ENCODE assay signal across 1 cellular context in the genomic region with DNA sequence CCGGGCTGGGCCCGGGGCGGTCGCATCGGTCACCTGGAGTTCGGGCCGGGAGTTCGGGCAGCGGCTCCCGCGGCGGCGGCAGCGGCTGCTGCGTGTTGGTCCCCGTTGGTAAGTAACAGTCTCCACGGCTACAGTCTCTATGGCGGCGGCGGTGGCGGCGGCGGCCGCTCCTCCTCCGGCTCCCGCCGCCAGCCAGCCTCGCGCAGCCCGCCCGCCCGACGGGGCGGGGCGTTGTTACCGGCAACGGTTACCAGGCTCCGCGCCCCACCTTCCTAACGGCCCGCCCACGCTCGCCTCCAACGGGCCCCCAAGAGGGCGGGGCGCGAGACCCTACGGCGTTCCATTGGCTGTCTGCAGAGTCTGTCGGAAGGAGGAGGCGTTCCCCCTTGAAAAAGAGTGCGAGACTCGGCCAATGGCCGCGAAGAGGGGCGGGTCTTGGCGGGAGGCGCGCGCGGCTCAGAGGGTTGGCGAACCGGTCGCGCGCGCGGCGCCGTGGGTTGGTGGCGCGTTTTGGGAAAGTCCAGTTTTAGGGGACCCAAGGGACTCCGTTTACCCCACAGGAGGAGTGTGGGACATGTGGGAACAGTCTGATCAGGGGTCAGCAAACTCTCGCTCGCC.
A peak's percentile ranks its signal among the peaks of the same experiment; 100 is the strongest.
TF ChIP-seq lines count a peak whose summit lies in the region.

A gene (minus strand): TSS at position 141 of the 618 bp plus-strand sequence. CDS start 63,004 bp downstream, outside the sequence.

TF ChIP-seq in GM12878, 131 proteins besides CTCF, POLR2A, EP300 and RAD21 (continued from another document and continues in another):
- TF ChIP-seq, protein P1, sequence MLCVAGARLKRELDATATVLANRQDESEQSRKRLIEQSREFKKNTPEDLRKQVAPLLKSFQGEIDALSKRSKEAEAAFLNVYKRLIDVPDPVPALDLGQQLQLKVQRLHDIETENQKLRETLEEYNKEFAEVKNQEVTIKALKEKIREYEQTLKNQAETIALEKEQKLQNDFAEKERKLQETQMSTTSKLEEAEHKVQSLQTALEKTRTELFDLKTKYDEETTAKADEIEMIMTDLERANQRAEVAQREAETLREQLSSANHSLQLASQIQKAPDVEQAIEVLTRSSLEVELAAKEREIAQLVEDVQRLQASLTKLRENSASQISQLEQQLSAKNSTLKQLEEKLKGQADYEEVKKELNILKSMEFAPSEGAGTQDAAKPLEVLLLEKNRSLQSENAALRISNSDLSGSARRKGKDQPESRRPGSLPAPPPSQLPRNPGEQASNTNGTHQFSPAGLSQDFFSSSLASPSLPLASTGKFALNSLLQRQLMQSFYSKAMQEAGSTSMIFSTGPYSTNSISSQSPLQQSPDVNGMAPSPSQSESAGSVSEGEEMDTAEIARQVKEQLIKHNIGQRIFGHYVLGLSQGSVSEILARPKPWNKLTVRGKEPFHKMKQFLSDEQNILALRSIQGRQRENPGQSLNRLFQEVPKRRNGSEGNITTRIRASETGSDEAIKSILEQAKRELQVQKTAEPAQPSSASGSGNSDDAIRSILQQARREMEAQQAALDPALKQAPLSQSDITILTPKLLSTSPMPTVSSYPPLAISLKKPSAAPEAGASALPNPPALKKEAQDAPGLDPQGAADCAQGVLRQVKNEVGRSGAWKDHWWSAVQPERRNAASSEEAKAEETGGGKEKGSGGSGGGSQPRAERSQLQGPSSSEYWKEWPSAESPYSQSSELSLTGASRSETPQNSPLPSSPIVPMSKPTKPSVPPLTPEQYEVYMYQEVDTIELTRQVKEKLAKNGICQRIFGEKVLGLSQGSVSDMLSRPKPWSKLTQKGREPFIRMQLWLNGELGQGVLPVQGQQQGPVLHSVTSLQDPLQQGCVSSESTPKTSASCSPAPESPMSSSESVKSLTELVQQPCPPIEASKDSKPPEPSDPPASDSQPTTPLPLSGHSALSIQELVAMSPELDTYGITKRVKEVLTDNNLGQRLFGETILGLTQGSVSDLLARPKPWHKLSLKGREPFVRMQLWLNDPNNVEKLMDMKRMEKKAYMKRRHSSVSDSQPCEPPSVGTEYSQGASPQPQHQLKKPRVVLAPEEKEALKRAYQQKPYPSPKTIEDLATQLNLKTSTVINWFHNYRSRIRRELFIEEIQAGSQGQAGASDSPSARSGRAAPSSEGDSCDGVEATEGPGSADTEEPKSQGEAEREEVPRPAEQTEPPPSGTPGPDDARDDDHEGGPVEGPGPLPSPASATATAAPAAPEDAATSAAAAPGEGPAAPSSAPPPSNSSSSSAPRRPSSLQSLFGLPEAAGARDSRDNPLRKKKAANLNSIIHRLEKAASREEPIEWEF (IDR thresholded peaks at IDR 0.05; ENCODE audit: insufficient replicate concordance, low read depth, low read length): no peak
- peak; percentile 61; the same call in 1 of the 2 replicates for TF ChIP-seq CREB1 (IDR thresholded peaks at IDR 0.05; ENCODE audit: low read depth)
- 0 out of 4 replicates have a peak, but pooled peaks of 1 of the 2 experiments have one; percentile 12 for TF ChIP-seq IKZF2 (IDR thresholded peaks at IDR 0.05)
- TF ChIP-seq IRF4 (IDR thresholded peaks at IDR 0.05; ENCODE audit: low read depth, low read length): no peak
- peak; percentile 99 for TF ChIP-seq DPF2 (IDR thresholded peaks at IDR 0.05)
- peak in 1 of 2 experiments; percentile 40; a peak in 1 of 4 replicates for TF ChIP-seq BHLHE40 (IDR thresholded peaks at IDR 0.05; ENCODE audit: borderline replicate concordance in 1 of 2, low read depth in 2 of 2, low read length in 1 of 2)
- no peak for TF ChIP-seq NR2F1 (conservative IDR thresholded peaks at IDR 0.05)
- TF ChIP-seq EGR1 (IDR thresholded peaks at IDR 0.05; ENCODE audit: borderline replicate concordance in 1 of 2, low read depth in 2 of 2, low read length in 2 of 2): peak; percentile 55 to 98
- peak; percentile 93 for TF ChIP-seq LARP7 (IDR thresholded peaks at IDR 0.05)
- TF ChIP-seq SIX5 (IDR thresholded peaks at IDR 0.05; ENCODE audit: low read depth, low read length, severe bottlenecking): no peak
- peak; percentile 63; the same call in 1 of the 2 replicates for TF ChIP-seq CREM (IDR thresholded peaks at IDR 0.05; ENCODE audit: low read depth)
- TF ChIP-seq MYB (IDR thresholded peaks at IDR 0.05; ENCODE audit: borderline replicate concordance, low read depth, low read length): no peak
- TF ChIP-seq IKZF1 (conservative IDR thresholded peaks at IDR 0.05): peak; percentile 54
- no peak for TF ChIP-seq STAT3 (IDR thresholded peaks at IDR 0.05; ENCODE audit: low read depth, low read length)
- peak; percentile 40; the same call in 1 of the 2 replicates for TF ChIP-seq NRF1 (conservative IDR thresholded peaks at IDR 0.05; ENCODE audit: low read depth, low read length)
- TF ChIP-seq, protein P2, sequence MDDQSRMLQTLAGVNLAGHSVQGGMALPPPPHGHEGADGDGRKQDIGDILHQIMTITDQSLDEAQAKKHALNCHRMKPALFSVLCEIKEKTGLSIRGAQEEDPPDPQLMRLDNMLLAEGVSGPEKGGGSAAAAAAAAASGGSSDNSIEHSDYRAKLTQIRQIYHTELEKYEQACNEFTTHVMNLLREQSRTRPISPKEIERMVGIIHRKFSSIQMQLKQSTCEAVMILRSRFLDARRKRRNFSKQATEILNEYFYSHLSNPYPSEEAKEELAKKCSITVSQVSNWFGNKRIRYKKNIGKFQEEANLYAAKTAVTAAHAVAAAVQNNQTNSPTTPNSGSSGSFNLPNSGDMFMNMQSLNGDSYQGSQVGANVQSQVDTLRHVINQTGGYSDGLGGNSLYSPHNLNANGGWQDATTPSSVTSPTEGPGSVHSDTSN (IDR thresholded peaks at IDR 0.05; ENCODE audit: insufficient replicate concordance, low read depth, low read length): peak; percentile 98
- TF ChIP-seq SP1 (IDR thresholded peaks at IDR 0.05; ENCODE audit: low read depth, low read length): peak; percentile 98
- peak; percentile 85 for TF ChIP-seq ZNF207 (IDR thresholded peaks at IDR 0.05; ENCODE audit: borderline replicate concordance)
- no peak for TF ChIP-seq GABPA (IDR thresholded peaks at IDR 0.05; ENCODE audit: low read depth)
- TF ChIP-seq EZH2 (IDR thresholded peaks at IDR 0.05; ENCODE audit: borderline replicate concordance, control insufficient read depth, low read depth, low read length): no peak
- TF ChIP-seq SIN3A (IDR thresholded peaks at IDR 0.05; ENCODE audit: low read depth, low read length): 0 out of 2 replicates have a peak, but pooled peaks have one; percentile 48
- TF ChIP-seq RAD51 (IDR thresholded peaks at IDR 0.05): no peak
- no peak for TF ChIP-seq NFIC (IDR thresholded peaks at IDR 0.05; ENCODE audit: low read depth, low read length)
- TF ChIP-seq, protein P3, sequence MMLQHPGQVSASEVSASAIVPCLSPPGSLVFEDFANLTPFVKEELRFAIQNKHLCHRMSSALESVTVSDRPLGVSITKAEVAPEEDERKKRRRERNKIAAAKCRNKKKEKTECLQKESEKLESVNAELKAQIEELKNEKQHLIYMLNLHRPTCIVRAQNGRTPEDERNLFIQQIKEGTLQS (IDR thresholded peaks at IDR 0.05; ENCODE audit: borderline replicate concordance, extremely low read depth, low read depth, low read length): no peak
- TF ChIP-seq POLR2AphosphoS5 (IDR thresholded peaks at IDR 0.05; ENCODE audit: low read length): 0 out of 2 replicates have a peak, but pooled peaks have one; percentile 23
- TF ChIP-seq CBX3 (IDR thresholded peaks at IDR 0.05; ENCODE audit: borderline replicate concordance, low read depth): no peak
- peak; percentile 90; the same call in 1 of the 2 replicates for TF ChIP-seq RB1 (IDR thresholded peaks at IDR 0.05; ENCODE audit: borderline replicate concordance)
- TF ChIP-seq STAT1 (conservative IDR thresholded peaks at IDR 0.05): no peak; the same call in 1 of the 2 replicates
- peak; percentile 60 for TF ChIP-seq FOS (IDR thresholded peaks at IDR 0.05; ENCODE audit: borderline replicate concordance, extremely low read depth, insufficient read length)
- TF ChIP-seq TARDBP (IDR thresholded peaks at IDR 0.05; ENCODE audit: borderline replicate concordance): no peak
- TF ChIP-seq ZNF217 (IDR thresholded peaks at IDR 0.05): no peak
- TF ChIP-seq SREBF1 (IDR thresholded peaks at IDR 0.05; ENCODE audit: low read length): no peak
- TF ChIP-seq, protein P4, sequence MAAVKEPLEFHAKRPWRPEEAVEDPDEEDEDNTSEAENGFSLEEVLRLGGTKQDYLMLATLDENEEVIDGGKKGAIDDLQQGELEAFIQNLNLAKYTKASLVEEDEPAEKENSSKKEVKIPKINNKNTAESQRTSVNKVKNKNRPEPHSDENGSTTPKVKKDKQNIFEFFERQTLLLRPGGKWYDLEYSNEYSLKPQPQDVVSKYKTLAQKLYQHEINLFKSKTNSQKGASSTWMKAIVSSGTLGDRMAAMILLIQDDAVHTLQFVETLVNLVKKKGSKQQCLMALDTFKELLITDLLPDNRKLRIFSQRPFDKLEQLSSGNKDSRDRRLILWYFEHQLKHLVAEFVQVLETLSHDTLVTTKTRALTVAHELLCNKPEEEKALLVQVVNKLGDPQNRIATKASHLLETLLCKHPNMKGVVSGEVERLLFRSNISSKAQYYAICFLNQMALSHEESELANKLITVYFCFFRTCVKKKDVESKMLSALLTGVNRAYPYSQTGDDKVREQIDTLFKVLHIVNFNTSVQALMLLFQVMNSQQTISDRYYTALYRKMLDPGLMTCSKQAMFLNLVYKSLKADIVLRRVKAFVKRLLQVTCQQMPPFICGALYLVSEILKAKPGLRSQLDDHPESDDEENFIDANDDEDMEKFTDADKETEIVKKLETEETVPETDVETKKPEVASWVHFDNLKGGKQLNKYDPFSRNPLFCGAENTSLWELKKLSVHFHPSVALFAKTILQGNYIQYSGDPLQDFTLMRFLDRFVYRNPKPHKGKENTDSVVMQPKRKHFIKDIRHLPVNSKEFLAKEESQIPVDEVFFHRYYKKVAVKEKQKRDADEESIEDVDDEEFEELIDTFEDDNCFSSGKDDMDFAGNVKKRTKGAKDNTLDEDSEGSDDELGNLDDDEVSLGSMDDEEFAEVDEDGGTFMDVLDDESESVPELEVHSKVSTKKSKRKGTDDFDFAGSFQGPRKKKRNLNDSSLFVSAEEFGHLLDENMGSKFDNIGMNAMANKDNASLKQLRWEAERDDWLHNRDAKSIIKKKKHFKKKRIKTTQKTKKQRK (IDR thresholded peaks at IDR 0.05; ENCODE audit: low read depth, low read length): peak; percentile 67
- TF ChIP-seq NFYA (IDR thresholded peaks at IDR 0.05; ENCODE audit: borderline replicate concordance, low read depth, low read length): no peak
- no peak for TF ChIP-seq RBBP5 (conservative IDR thresholded peaks at IDR 0.05)
- no peak for TF ChIP-seq POLR2AphosphoS2 (IDR thresholded peaks at IDR 0.05; ENCODE audit: low read depth, low read length)
- TF ChIP-seq NR2C1 (IDR thresholded peaks at IDR 0.05): peak; percentile 41; the same call in 1 of the 2 replicates
- TF ChIP-seq EED (IDR thresholded peaks at IDR 0.05; ENCODE audit: low read depth): no peak
- TF ChIP-seq, protein P5, sequence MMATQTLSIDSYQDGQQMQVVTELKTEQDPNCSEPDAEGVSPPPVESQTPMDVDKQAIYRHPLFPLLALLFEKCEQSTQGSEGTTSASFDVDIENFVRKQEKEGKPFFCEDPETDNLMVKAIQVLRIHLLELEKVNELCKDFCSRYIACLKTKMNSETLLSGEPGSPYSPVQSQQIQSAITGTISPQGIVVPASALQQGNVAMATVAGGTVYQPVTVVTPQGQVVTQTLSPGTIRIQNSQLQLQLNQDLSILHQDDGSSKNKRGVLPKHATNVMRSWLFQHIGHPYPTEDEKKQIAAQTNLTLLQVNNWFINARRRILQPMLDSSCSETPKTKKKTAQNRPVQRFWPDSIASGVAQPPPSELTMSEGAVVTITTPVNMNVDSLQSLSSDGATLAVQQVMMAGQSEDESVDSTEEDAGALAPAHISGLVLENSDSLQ (IDR thresholded peaks at IDR 0.05): peak; percentile 99
- TF ChIP-seq BMI1 (IDR thresholded peaks at IDR 0.05; ENCODE audit: borderline replicate concordance): peak; percentile 80; the same call in 1 of the 2 replicates
- no peak for TF ChIP-seq CEBPB (IDR thresholded peaks at IDR 0.05; ENCODE audit: borderline replicate concordance in 1 of 2, low read depth in 2 of 2, low read length in 2 of 2)
- TF ChIP-seq, protein P6, sequence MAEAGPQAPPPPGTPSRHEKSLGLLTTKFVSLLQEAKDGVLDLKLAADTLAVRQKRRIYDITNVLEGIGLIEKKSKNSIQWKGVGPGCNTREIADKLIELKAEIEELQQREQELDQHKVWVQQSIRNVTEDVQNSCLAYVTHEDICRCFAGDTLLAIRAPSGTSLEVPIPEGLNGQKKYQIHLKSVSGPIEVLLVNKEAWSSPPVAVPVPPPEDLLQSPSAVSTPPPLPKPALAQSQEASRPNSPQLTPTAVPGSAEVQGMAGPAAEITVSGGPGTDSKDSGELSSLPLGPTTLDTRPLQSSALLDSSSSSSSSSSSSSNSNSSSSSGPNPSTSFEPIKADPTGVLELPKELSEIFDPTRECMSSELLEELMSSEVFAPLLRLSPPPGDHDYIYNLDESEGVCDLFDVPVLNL (IDR thresholded peaks at IDR 0.05; ENCODE audit: low read depth, low read length): peak; percentile 68
- TF ChIP-seq MYC (IDR thresholded peaks at IDR 0.05; ENCODE audit: insufficient read depth, insufficient read length, insufficient replicate concordance, low read length, severe bottlenecking): no peak
- TF ChIP-seq TBL1XR1 (IDR thresholded peaks at IDR 0.05; ENCODE audit: low read depth, low read length): no peak
- 0 out of 4 replicates have a peak, but pooled peaks of 1 of the 2 experiments have one; percentile 2 for TF ChIP-seq SRF (IDR thresholded peaks at IDR 0.05; ENCODE audit: low read depth in 2 of 2, low read length in 2 of 2)
- TF ChIP-seq ZZZ3 (IDR thresholded peaks at IDR 0.05; ENCODE audit: control insufficient read depth, insufficient read length, low read depth): no peak
- peak; percentile 36 for TF ChIP-seq RELA (IDR thresholded peaks at IDR 0.05; ENCODE audit: borderline replicate concordance, partially characterized antibody)
- peak; percentile 96 for TF ChIP-seq CHD2 (IDR thresholded peaks at IDR 0.05; ENCODE audit: borderline replicate concordance, low read depth, low read length)
- TF ChIP-seq MEF2B (IDR thresholded peaks at IDR 0.05; ENCODE audit: partially characterized antibody, poor library complexity, severe bottlenecking): peak; percentile 79
- TF ChIP-seq, protein P7, sequence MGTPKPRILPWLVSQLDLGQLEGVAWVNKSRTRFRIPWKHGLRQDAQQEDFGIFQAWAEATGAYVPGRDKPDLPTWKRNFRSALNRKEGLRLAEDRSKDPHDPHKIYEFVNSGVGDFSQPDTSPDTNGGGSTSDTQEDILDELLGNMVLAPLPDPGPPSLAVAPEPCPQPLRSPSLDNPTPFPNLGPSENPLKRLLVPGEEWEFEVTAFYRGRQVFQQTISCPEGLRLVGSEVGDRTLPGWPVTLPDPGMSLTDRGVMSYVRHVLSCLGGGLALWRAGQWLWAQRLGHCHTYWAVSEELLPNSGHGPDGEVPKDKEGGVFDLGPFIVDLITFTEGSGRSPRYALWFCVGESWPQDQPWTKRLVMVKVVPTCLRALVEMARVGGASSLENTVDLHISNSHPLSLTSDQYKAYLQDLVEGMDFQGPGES (IDR thresholded peaks at IDR 0.05): peak; percentile 96
